14 cellular contexts compared by ENCODE assay signal in the genomic region with DNA sequence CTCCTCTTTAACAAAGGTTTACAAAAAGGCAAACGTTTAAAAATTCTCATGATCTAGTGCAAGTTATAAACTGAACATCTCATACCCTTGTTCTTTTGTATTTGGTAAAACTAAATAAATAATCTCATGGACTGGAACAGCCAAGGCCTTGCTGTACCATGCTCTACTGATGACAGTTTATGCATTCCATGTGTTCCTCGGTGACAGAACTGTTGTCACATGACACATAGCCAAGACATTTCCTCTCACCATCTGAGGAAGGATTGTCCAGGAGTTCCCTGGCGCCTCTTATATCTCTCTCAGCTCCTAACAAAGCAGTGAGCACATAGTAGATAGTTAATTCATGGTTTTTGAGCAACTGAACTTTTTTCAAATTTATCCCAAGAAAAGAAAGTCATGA. TPM values are rescaled to one million over a fixed set of nuclear protein-coding genes. Genes with fewer than 3 reads are reported as not detected.
"Had no signal": no experiment of that assay in that cellular context is flagged by ENCODE, and none has a peak within 500 bp of the region (broad histone marks: within the 10 kb centered on the region; RNA-seq: fewer than 3 reads in every experiment).

No MANE protein-coding gene starts in this region.

- H3K4me1 ChIP-seq: left ventricle myocardium inferior, parathyroid adenoma had no signal

- H3K36me3 ChIP-seq: left ventricle myocardium inferior had no signal

- H3K27ac ChIP-seq: left ventricle myocardium inferior, parathyroid adenoma, skin epidermis had no signal

- DNase-seq: activated CD4-positive, alpha-beta T cell treated with anti-CD3 and anti-CD28 coated beads, Interleukin-2, amount 50 U/mL, for 1 hour; activated naive CD4-positive, alpha-beta T cell treated with anti-CD3 and anti-CD28 coated beads, Interleukin-2, amount 50 U/mL, for 16 hours; amniotic stem cell; cerebellar nuclear complex; foreskin melanocyte; head of caudate nucleus; left ventricle myocardium inferior had no signal

- H3K9me3 ChIP-seq: left ventricle myocardium inferior had no signal

- FAIRE-seq: islet of Langerhans, urothelium cell line had no signal

- H2AFZ ChIP-seq: parathyroid adenoma had no signal

- H3K79me2 ChIP-seq: parathyroid adenoma had no signal

- H3K9ac ChIP-seq: parathyroid adenoma had no signal

- H3K4me3 ChIP-seq: left ventricle myocardium inferior, skin epidermis had no signal

RNA-seq across cellular contexts. Expression of a gene that starts 12.6 kb away (rescaled TPM):
- total RNA-seq: dermis microvascular lymphatic vessel endothelial cell; left ventricle myocardium inferior; mesenteric fat pad; T-helper 2 cell treated with Interferon-gamma antibody and Interleukin-4, amounts not matched to agents 100 ng/mL and 5 ng/mL, for 36 hours had no signal
